8 cellular contexts compared by ENCODE assay signal in the genomic region with DNA sequence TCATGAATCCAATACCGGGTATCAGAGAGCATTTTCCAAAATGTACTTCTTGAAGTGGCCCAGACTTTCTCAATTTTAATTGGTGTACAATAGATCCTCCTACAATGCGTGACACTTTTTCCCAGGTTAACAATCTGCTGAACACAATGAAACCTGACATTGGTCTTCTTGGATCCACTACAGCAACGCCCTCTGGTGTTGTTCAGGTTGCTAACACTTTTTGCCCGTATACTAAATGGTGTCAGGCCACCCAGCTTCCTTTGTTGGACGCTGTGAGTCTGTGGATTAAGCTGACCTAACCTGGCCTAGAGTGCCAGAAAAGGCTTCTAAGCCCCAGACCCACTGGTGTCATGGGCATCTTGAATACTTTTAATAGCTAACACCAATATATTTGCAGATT.
A peak's percentile ranks its signal among the peaks of the same experiment; 100 is the strongest.
DNase-seq lines count a peak whose midpoint lies in the region; ATAC-seq and TF ChIP-seq lines count a peak whose summit lies in the region.

No MANE protein-coding gene starts in this region.

- no peak overlapping the region for H3K4me3 ChIP-seq in BJ (ENCODE audit: low read depth, low read length)
- H3K4me3 ChIP-seq in endodermal cell (ENCODE audit: low read length) = no peak overlapping the region

- H3K36me3 ChIP-seq in BJ (ENCODE audit: control insufficient read depth, insufficient read depth, low read length) (no peaks in the 10 kb centered on the region), endodermal cell (ENCODE audit: control insufficient read depth, insufficient read depth, low read length) (no peaks in the 10 kb centered on the region)

- POLR2A ChIA-PET in BJ (lab: Charles Lee) = no interaction called here

- H3K4me1 Mint-ChIP-seq in endodermal cell = no peaks in the 10 kb centered on the region

- no peak overlapping the region for H3K27ac Mint-ChIP-seq in endodermal cell

- CTCF ChIA-PET in BJ (lab: Yijun Ruan, JAX) = interaction anchor here (0.9 to 3.4 kb wide), 3 partner anchors 8 to 289 kb away, joined by 3 to 11 read pairs (median 3); no protein-coding TSS in a partner anchor

- ATAC-seq in GM19328 (IDR thresholded peaks at IDR 0.05; ENCODE audit: unreplicated experiment) (no peak), Right ventricle myocardium inferior (no peak)

- H3K9me3 Mint-ChIP-seq in endodermal cell = peaks cover 14% of the 10 kb centered on the region

- 55 to 60% methylated on average over 5 of the region's 5 CpGs for WGBS in endodermal cell (ENCODE audit: insufficient coverage in 1 of 2, insufficient read length in 1 of 2), 2 experiments

- H3K27me3 Mint-ChIP-seq in endodermal cell (ENCODE audit: insufficient read depth) = peaks cover 3% of the 10 kb centered on the region

- H3K27me3 ChIP-seq in BJ (ENCODE audit: control insufficient read depth, insufficient read depth, low read length) (no peaks in the 10 kb centered on the region), endodermal cell (ENCODE audit: control insufficient read depth, insufficient read depth, low read length, poor library complexity, severe bottlenecking) (no peaks in the 10 kb centered on the region)

- no peak for DNase-seq in BJ (ENCODE audit: low read depth)
- DNase-seq in NCI-H1694 treated with DMSO at 0.1 percent for 48 hours (lab: John Stamatoyannopoulos, UW) = peak; percentile 43
- DNase-seq in endodermal cell = peak; percentile 75
- DNase-seq in stimulated activated CD4-positive, alpha-beta T cell treated with anti-CD3 and anti-CD28 coated beads, Interleukin-1b, Interleukin-23, amount 100 ng/mL, for 48 hours = no peak
- no peak for DNase-seq in Right ventricle myocardium inferior (ENCODE audit: missing footprints)
- DNase-seq in activated gamma-delta T cell treated with Interleukin-2 at 50 U/mL for 16 hours = no peak

- H3K9ac ChIP-seq in endodermal cell (ENCODE audit: extremely low read depth, low read length, poor library complexity, severe bottlenecking) = no peak overlapping the region

- H3K9me3 ChIP-seq in endodermal cell (ENCODE audit: control insufficient read depth, low read length) = peaks cover 8% of the 10 kb centered on the region

- intact Hi-C loops in Right ventricle myocardium inferior (cut with DNase I) = no loop called here

- TF ChIP-seq CTCF in BJ (IDR thresholded peaks at IDR 0.05; ENCODE audit: insufficient read depth, low read depth, low read length) (0 out of 2 replicates have a peak, but pooled peaks have one; percentile 20), GM12872 (IDR thresholded peaks at IDR 0.05; ENCODE audit: insufficient read depth, low read depth, low read length) (peak; percentile 50), endodermal cell (conservative IDR thresholded peaks at IDR 0.05) (peak; percentile 85)

- no peaks in the 10 kb centered on the region for H3K36me3 Mint-ChIP-seq in endodermal cell (ENCODE audit: low read depth)

- H3K27ac ChIP-seq in endodermal cell (ENCODE audit: low read depth, low read length) = no peak overlapping the region

- no peak overlapping the region for H3K4me3 Mint-ChIP-seq in endodermal cell

- H3K4me1 ChIP-seq in endodermal cell (ENCODE audit: control insufficient read depth, insufficient read depth, low read length) = no peaks in the 10 kb centered on the region

Comparison
In these comparisons a context has a peak if more than half of its experiments do, and no peak if none do; other contexts are left out.
1. DNase-seq: peak in NCI-H1694 treated with DMSO at 0.1 percent for 48 hours (single experiment) and endodermal cell (single experiment); none in BJ (single experiment), stimulated activated CD4-positive, alpha-beta T cell treated with anti-CD3 and anti-CD28 coated beads, Interleukin-1b, Interleukin-23, amount 100 ng/mL, for 48 hours (single experiment), Right ventricle myocardium inferior (single experiment) and activated gamma-delta T cell treated with Interleukin-2 at 50 U/mL for 16 hours (single experiment).
2. CTCF ChIP-seq: peak in every context shown above with its lines; median percentile 85 in endodermal cell; 50 in GM12872; 20 in BJ.